9 cellular contexts compared by ENCODE assay signal in genomic region chr6:7155871-7156579, GRCh38. TPM values are rescaled to one million over a fixed set of nuclear protein-coding genes. Genes with fewer than 3 reads are reported as not detected.
A peak's percentile ranks its signal among the peaks of the same experiment; 100 is the strongest.
DNase-seq lines count a peak whose midpoint lies in the region; ATAC-seq, FAIRE-seq and TF ChIP-seq lines count a peak whose summit lies in the region.
"Had no signal": no experiment of that assay in that cellular context is flagged by ENCODE, and none has a peak within 500 bp of the region (broad histone marks: within the 10 kb centered on the region; RNA-seq: fewer than 3 reads in every experiment).

No MANE protein-coding gene starts in this region.

- intact Hi-C loops in A673 (cut with micrococcal nuclease; ENCODE audit: unreplicated experiment): no loop called here

- CTCF ChIA-PET in A673 (lab: Charles Lee): no interaction called here
- CTCF ChIA-PET in HEK293T (lab: Yijun Ruan, JAX): no interaction called here

- TF ChIP-seq POLR2A in gastroesophageal sphincter (IDR thresholded peaks at IDR 0.05): no peak
- TF ChIP-seq POLR2A in H54 (IDR thresholded peaks at IDR 0.05; ENCODE audit: low read depth, low read length): no peak

- ATAC-seq in GM19351 (IDR thresholded peaks at IDR 0.05; ENCODE audit: unreplicated experiment) (peak; percentile 37), HG03460 (IDR thresholded peaks at IDR 0.05; ENCODE audit: unreplicated experiment) (peak; percentile 44), gastroesophageal sphincter (no peak)

- TF ChIP-seq CTCF in A673 (conservative IDR thresholded peaks at IDR 0.05; ENCODE audit: low read depth, low read length) (no peak), gastroesophageal sphincter (IDR thresholded peaks at IDR 0.05) (no peak)

- peaks cover 62% of the 10 kb centered on the region for H3K4me1 ChIP-seq in A673 (ENCODE audit: insufficient read depth, low read length, poor library complexity, severe bottlenecking)
- peaks cover 6 to 95% (median 42%) of the 10 kb centered on the region in 3 donors for H3K4me1 ChIP-seq in gastroesophageal sphincter

- no peak for FAIRE-seq in H54 (lab: Jason Lieb, UNC)
- FAIRE-seq: G401.6 had no signal

- DNase-seq in A673 (ENCODE audit: low spot score): no peak
- DNase-seq in HEK293T (ENCODE audit: extremely low spot score): no peak
- DNase-seq in A172 (ENCODE audit: low spot score): no peak
- DNase-seq in H54 (ENCODE audit: insufficient read length, low spot score): no peak
- no peak for DNase-seq in activated CD4-positive, CD25-positive, alpha-beta regulatory T cell (lab: John Stamatoyannopoulos, UW)

- WGBS in gastroesophageal sphincter (ENCODE audit: low coverage in 1 of 2), 2 donors: 28 to 39% methylated on average over 7 of the region's 7 CpGs

- H3K36me3 ChIP-seq in A673 (ENCODE audit: insufficient read depth, low read length, poor library complexity, severe bottlenecking): no peaks in the 10 kb centered on the region
- no peaks in the 10 kb centered on the region for H3K36me3 ChIP-seq in gastroesophageal sphincter

- H3K9me3 ChIP-seq in A673 (ENCODE audit: low read depth, low read length, poor library complexity, severe bottlenecking): no peaks in the 10 kb centered on the region
- H3K9me3 ChIP-seq in gastroesophageal sphincter: no peaks in the 10 kb centered on the region

- POLR2A ChIA-PET in A673 (lab: Charles Lee; ENCODE audit: low non-redundant PET) (no interaction called here), HEK293T (lab: Yijun Ruan, JAX) (no interaction called here)

- BruUV-seq in A673 (replicated peaks; lab: Mats Ljungman, UMichigan): no TSS peak

- H3K27me3 ChIP-seq in A673 (replicated peaks; ENCODE audit: insufficient read depth, low read depth, low read length, poor library complexity) (no peaks in the 10 kb centered on the region), gastroesophageal sphincter (no peaks in the 10 kb centered on the region)

- H3K27ac ChIP-seq in A673 (ENCODE audit: low read depth, low read length, poor library complexity, severe bottlenecking) (peak overlapping the region; percentile 36), gastroesophageal sphincter (peak overlapping the region in 3 of 4 donors; percentile 38 to 66 (median 39))

- no peak for TF ChIP-seq EP300 in gastroesophageal sphincter (IDR thresholded peaks at IDR 0.05)

- H3K4me3 ChIP-seq in A673 (ENCODE audit: low read depth, low read length, poor library complexity, severe bottlenecking): no peak overlapping the region
- no peak overlapping the region for H3K4me3 ChIP-seq in gastroesophageal sphincter

TF ChIP-seq in HEK293T, 16 proteins besides CTCF, POLR2A, EP300 and RAD21:
- TF ChIP-seq FOXM1 (IDR thresholded peaks at IDR 0.05; ENCODE audit: borderline replicate concordance): no peak

RNA-seq across cellular contexts. Expression of gene RREB1, which starts 48.3 kb away (rescaled TPM):
- total RNA-seq in A673 (2021): 55.5 and 61.6 TPM in 2 replicates
- total RNA-seq in gastroesophageal sphincter: 10 to 100 TPM; 20.3 to 40.8 (median 28.1) TPM
- 5.1 and 7.3 TPM in 2 replicates for total RNA-seq in A172 (2014; rRNA removed; shearing (Covaris generic))
